In genomic region chr1:94009304-94009703, GRCh38 we compare ENCODE assay signal across 26 cellular contexts.
DNase-seq lines count a peak whose midpoint lies in the region; ATAC-seq, FAIRE-seq and TF ChIP-seq lines count a peak whose summit lies in the region.
"Had no signal": no experiment of that assay in that cellular context is flagged by ENCODE, and none has a peak within 500 bp of the region (broad histone marks: within the 10 kb centered on the region; RNA-seq: fewer than 3 reads in every experiment).

No MANE protein-coding gene starts in this region.

- H3K4me3 Mint-ChIP-seq in endodermal cell, result no peak overlapping the region
- H3K4me3 Mint-ChIP-seq: CD4-positive, CD25-positive, alpha-beta regulatory T cell; CD8-positive, alpha-beta memory T cell; H9 had no signal

- H2BK120ac ChIP-seq in mesendoderm (ENCODE audit: low read depth, low read length), result no peak overlapping the region

- ATAC-seq in GM18505 (IDR thresholded peaks at IDR 0.05; ENCODE audit: unreplicated experiment) (no peak), GM21619 (IDR thresholded peaks at IDR 0.05; ENCODE audit: unreplicated experiment) (no peak)

- no peaks in the 10 kb centered on the region for H3K9me3 Mint-ChIP-seq in endodermal cell
- H3K9me3 Mint-ChIP-seq: CD8-positive, alpha-beta memory T cell; H9 had no signal

- H3K4me1 Mint-ChIP-seq in endodermal cell, result peaks cover 16% of the 10 kb centered on the region
- H3K4me1 Mint-ChIP-seq: CD4-positive, CD25-positive, alpha-beta regulatory T cell had no signal

- H3K79me2 ChIP-seq in mesendoderm (ENCODE audit: control insufficient read depth, insufficient read depth, low read length), result no peaks in the 10 kb centered on the region

- H3K23ac ChIP-seq in mesendoderm (ENCODE audit: low read length), result no peak overlapping the region

- H3K27me3 ChIP-seq in endodermal cell (ENCODE audit: control insufficient read depth, insufficient read depth, low read length, poor library complexity, severe bottlenecking) (peaks cover 12% of the 10 kb centered on the region), mesendoderm (ENCODE audit: insufficient read depth, low read length, poor library complexity) (no peaks in the 10 kb centered on the region)
- H3K27me3 ChIP-seq: BE2C had no signal

- H3K27me3 Mint-ChIP-seq in endodermal cell (ENCODE audit: insufficient read depth), result peaks cover 23% of the 10 kb centered on the region

- H3K27ac ChIP-seq in HEK293 (ENCODE audit: extremely low read depth, low read depth, low read length) (no peak overlapping the region), endodermal cell (ENCODE audit: low read depth, low read length) (no peak overlapping the region), mesendoderm (ENCODE audit: low read depth, low read length) (no peak overlapping the region)
- H3K27ac ChIP-seq: HL-60 had no signal

- H3K36me3 ChIP-seq in HEK293 (ENCODE audit: control insufficient read depth in 2 of 2, insufficient read depth in 1 of 2, low read length in 2 of 2) (no peaks in the 10 kb centered on the region), endodermal cell (ENCODE audit: control insufficient read depth, insufficient read depth, low read length) (no peaks in the 10 kb centered on the region), mesendoderm (ENCODE audit: control insufficient read depth, insufficient read depth, low read length) (no peaks in the 10 kb centered on the region)
- H3K36me3 ChIP-seq: BE2C had no signal

- no peaks in the 10 kb centered on the region for H3K36me3 Mint-ChIP-seq in endodermal cell (ENCODE audit: low read depth)
- H3K36me3 Mint-ChIP-seq: CD4-positive, CD25-positive, alpha-beta regulatory T cell; CD8-positive, alpha-beta memory T cell had no signal

- H2BK15ac ChIP-seq in mesendoderm (replicated peaks; ENCODE audit: low read depth), result no peak overlapping the region

- H3K9me3 ChIP-seq in HEK293 (ENCODE audit: control insufficient read depth, insufficient read depth, low read depth, low read length), result no peaks in the 10 kb centered on the region
- no peaks in the 10 kb centered on the region for H3K9me3 ChIP-seq in endodermal cell (ENCODE audit: control insufficient read depth, low read length)
- H3K9me3 ChIP-seq: BE2C had no signal

- CTCF ChIA-PET in HEK293 (lab: Yijun Ruan, JAX), result no interaction called here

- no peak overlapping the region for H4K8ac ChIP-seq in mesendoderm (ENCODE audit: low read depth, low read length)

- H3K4me1 ChIP-seq in HEK293 (ENCODE audit: control insufficient read depth, insufficient read depth, low read length) (no peaks in the 10 kb centered on the region), endodermal cell (ENCODE audit: control insufficient read depth, insufficient read depth, low read length) (no peaks in the 10 kb centered on the region), mesendoderm (ENCODE audit: control insufficient read depth, low read depth, low read length) (peaks cover 4% of the 10 kb centered on the region)
- H3K4me1 ChIP-seq: BE2C had no signal

- H3K4ac ChIP-seq in mesendoderm (ENCODE audit: low read depth, low read length), result no peak overlapping the region

- no peak overlapping the region for H3K18ac ChIP-seq in mesendoderm (ENCODE audit: low read length)

- H3K4me3 ChIP-seq in HEK293 (ENCODE audit: low read depth, low read length) (no peak overlapping the region), endodermal cell (ENCODE audit: low read length) (no peak overlapping the region), mesendoderm (ENCODE audit: low read length) (no peak overlapping the region)

- no peak overlapping the region for H3K27ac Mint-ChIP-seq in endodermal cell
- H3K27ac Mint-ChIP-seq: CD4-positive, CD25-positive, alpha-beta regulatory T cell; CD8-positive, alpha-beta memory T cell; H9 had no signal

- 85 to 89% methylated on average over 3 of the region's 3 CpGs for WGBS in endodermal cell (ENCODE audit: insufficient coverage in 1 of 2, insufficient read length in 1 of 2), 2 experiments
- no CpG with 5 or more reads among the region's 3 CpGs for WGBS in mesendoderm (ENCODE audit: extremely low coverage, insufficient coverage, low lambda C conversion rate)

- H3K9ac ChIP-seq in endodermal cell (ENCODE audit: extremely low read depth, low read length, poor library complexity, severe bottlenecking) (no peak overlapping the region), mesendoderm (ENCODE audit: low read length) (no peak overlapping the region)

- no peak overlapping the region for H3K4me2 ChIP-seq in mesendoderm (ENCODE audit: low read length)

- DNase-seq in NCI-H226, result peak; percentile 17
- peak; percentile 55 for DNase-seq in endodermal cell
- DNase-seq in mesendoderm, result peak; percentile 54
- no peak for DNase-seq in GM12892 (ENCODE audit: insufficient read length)
- DNase-seq in epidermal melanocyte (ENCODE audit: insufficient read length, low spot score), result no peak
- DNase-seq: ACHN; BE2C; C1 segment of cervical spinal cord; CD4-positive, CD25-positive, alpha-beta regulatory T cell; CD8-positive, alpha-beta memory T cell; COR-L47; DMS 273 treated with DMSO at 0.1 percent for 48 hours; DMS53; DND-41; H9; IMR-90; KBM-7 had no signal

- TF ChIP-seq CTCF in HEK293 (tag by site-specific recombination; IDR thresholded peaks at IDR 0.05) (no peak), endodermal cell (conservative IDR thresholded peaks at IDR 0.05) (no peak)

- POLR2A ChIA-PET in HEK293 (lab: Yijun Ruan, JAX), result no interaction called here

- no peak for TF ChIP-seq POLR2A in GM12892 (IDR thresholded peaks at IDR 0.05; ENCODE audit: low read depth, low read length)
- no peak for TF ChIP-seq POLR2A in GM18505 (IDR thresholded peaks at IDR 0.05; ENCODE audit: borderline replicate concordance, extremely low read depth, insufficient read depth, insufficient read length)

- no peaks in the 10 kb centered on the region for H3K79me1 ChIP-seq in mesendoderm (ENCODE audit: low read length)

- no peak overlapping the region for H2AK5ac ChIP-seq in mesendoderm (ENCODE audit: low read length)

- no peak overlapping the region for H2BK5ac ChIP-seq in mesendoderm (ENCODE audit: low read length)

- no peak overlapping the region for H3K56ac ChIP-seq in mesendoderm (ENCODE audit: low read length)

- no peak for FAIRE-seq in GM12892 (lab: Jason Lieb, UNC)
- FAIRE-seq: A204.1, G401.6, GM12891, H1, HTR-8/SVneo had no signal

- no peak overlapping the region for H4K5ac ChIP-seq in mesendoderm (ENCODE audit: low read length)

TF ChIP-seq in HEK293, 187 proteins besides CTCF, POLR2A, EP300 and RAD21:
- no peak for TF ChIP-seq GLI2 (tag by site-specific recombination; IDR thresholded peaks at IDR 0.05; ENCODE audit: borderline replicate concordance, low read depth)
- 0 out of 2 replicates have a peak, but pooled peaks have one; percentile 28 for TF ChIP-seq EGR2 (tag by site-specific recombination; IDR thresholded peaks at IDR 0.05; ENCODE audit: low read depth)
- peak; percentile 85 for TF ChIP-seq PRDM10 (tag by site-specific recombination; IDR thresholded peaks at IDR 0.05)
- TF ChIP-seq ZNF2 (tag by site-specific recombination; IDR thresholded peaks at IDR 0.05), result no peak

Comparison
In these comparisons a context has a peak if more than half of its experiments do, and no peak if none do; other contexts are left out.
1. DNase-seq: peak in NCI-H226 (single experiment), endodermal cell (single experiment) and mesendoderm (single experiment); none in GM12892 (single experiment) and epidermal melanocyte (single experiment).